ENCODE assay signal across 8 cellular contexts in the genomic region with DNA sequence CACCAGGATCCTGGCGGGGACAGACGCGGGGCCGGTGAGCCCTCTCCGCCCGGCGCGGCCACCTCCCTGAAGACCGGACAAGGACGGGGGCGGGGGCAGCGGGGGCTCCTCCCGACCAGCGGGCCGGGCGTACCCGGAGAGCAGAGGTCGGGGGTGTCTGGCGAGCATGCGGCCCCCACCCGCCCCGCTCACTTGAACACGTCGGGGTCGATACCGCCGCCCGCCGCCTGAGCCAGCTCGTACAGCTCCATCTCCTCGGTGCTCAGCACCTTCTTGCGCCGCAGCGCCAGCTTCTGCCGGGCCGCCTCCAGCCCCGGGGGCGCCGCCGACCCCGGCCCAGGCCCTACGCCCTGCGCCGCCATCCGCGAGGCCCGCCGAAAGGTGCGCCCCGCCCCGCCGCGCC. TPM values are rescaled to one million over a fixed set of nuclear protein-coding genes. Genes with fewer than 3 reads are reported as not detected.
DNase-seq lines count a peak whose midpoint lies in the region; ATAC-seq, FAIRE-seq and TF ChIP-seq lines count a peak whose summit lies in the region.
"Not testable (repeated sequence)": the region's sequence is repeated elsewhere in the genome, so short reads cannot be mapped to it uniquely, and the experiment has no call there.

A gene with protein sequence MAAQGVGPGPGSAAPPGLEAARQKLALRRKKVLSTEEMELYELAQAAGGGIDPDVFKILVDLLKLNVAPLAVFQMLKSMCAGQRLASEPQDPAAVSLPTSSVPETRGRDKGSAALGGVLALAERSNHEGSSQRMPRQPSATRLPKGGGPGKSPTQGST (minus strand): TSS at position 383 of the 403 bp plus-strand sequence. CDS start 21 bp downstream, at position 362.

- H3K9me3 ChIP-seq in K562 (replicated peaks; ENCODE audit: control insufficient read depth, insufficient read depth, low read depth, low read length); stomach: not testable (repeated sequence)

- TF ChIP-seq EP300 in K562 (IDR thresholded peaks at IDR 0.05; ENCODE audit: low read length); stomach (IDR thresholded peaks at IDR 0.05): not testable (repeated sequence)

- not testable (repeated sequence) for H3K27me3 ChIP-seq in K562 (ENCODE audit: control insufficient read depth in 2 of 2, insufficient read depth in 2 of 2, low read length in 2 of 2); stomach

- WGBS in K562 (ENCODE audit: insufficient coverage, low coverage, missing lambda C conversion rate) = 2% methylated on average over 20 of the region's 53 CpGs
- 0 to 2% (median 1%) methylated on average over 1 to 52 of the region's 53 CpGs for WGBS in stomach, 5 donors

- TF ChIP-seq RAD21 in K562 (CRISPR knock-in tag; conservative IDR thresholded peaks at IDR 0.05 in 1 of 2, IDR thresholded peaks at IDR 0.05 in 1 of 2) = peak in 1 of 2 experiments; percentile 7; a peak in 1 of 4 replicates

- H3K36me3 ChIP-seq in K562 (ENCODE audit: control insufficient read depth, insufficient read depth, low read length) = peaks cover 36% of the 10 kb centered on the region; the same call in 1 of the 3 replicates
- H3K36me3 ChIP-seq in stomach = not testable (repeated sequence)

- H3K9me1 ChIP-seq in K562 (ENCODE audit: control insufficient read depth, insufficient read depth, low read length) = not testable (repeated sequence)

- POLR2A ChIA-PET in K562 (lab: Yijun Ruan, JAX) = interaction anchor here (1.1 to 2.6 kb wide), 2 partner anchors 8 to 181 kb away, joined by 3 to 9 read pairs; no protein-coding TSS in a partner anchor

- H3K9ac ChIP-seq in K562 (ENCODE audit: insufficient read depth in 1 of 2, low read depth in 2 of 2, low read length in 2 of 2) = peak within 1 kb of the TSS; percentile 96 to 99

- CTCF ChIA-PET in K562 (lab: Yijun Ruan, JAX; ENCODE audit: low intra/inter-chr PET ratio) = interaction anchor here (1.2 to 1.3 kb wide), 2 partner anchors 78 to 180 kb away, joined by 3 to 5 read pairs; no protein-coding TSS in a partner anchor

- peak within 1 kb of the TSS; percentile 94 for H3K4me2 ChIP-seq in K562 (ENCODE audit: insufficient read depth, low read length)

- TF ChIP-seq POLR2A in K562 (conservative IDR thresholded peaks at IDR 0.05); stomach (IDR thresholded peaks at IDR 0.05): not testable (repeated sequence)

- intact Hi-C loops in K562 (cut with micrococcal nuclease) = loop anchor here (5.0 kb wide), 1 partner anchor 180 kb away; no protein-coding TSS in a partner anchor
- intact Hi-C loops in stomach (cut with DNase I; ENCODE audit: low total_unique reads) = not testable (repeated sequence)

- in situ Hi-C loops in SK-MEL-5 (cut with HindIII; ENCODE audit: low pct_unique_long_range_greater_than_20kb, low sequenced_read_pairs); K562 (cut with MboI): not testable (repeated sequence)

- not testable (repeated sequence) for FAIRE-seq in K562 (lab: Jason Lieb, UNC)

- H3K27ac ChIP-seq in K562 (ENCODE audit: extremely low read depth, low read depth, low read length) (peak within 1 kb of the TSS; percentile 98), stomach (peak within 1 kb of the TSS; percentile 89 to 95 (median 93))

- H4K20me1 ChIP-seq in K562 (replicated peaks; ENCODE audit: control insufficient read depth, insufficient read depth, low read length) = not testable (repeated sequence)

- not testable (repeated sequence) for TF ChIP-seq CTCF in K562 (IDR thresholded peaks at IDR 0.05 in 2 of 3, conservative IDR thresholded peaks at IDR 0.05 in 1 of 3; ENCODE audit: insufficient read depth in 2 of 3, low read depth in 1 of 3, low read length in 3 of 3); stomach (IDR thresholded peaks at IDR 0.05)

- not testable (repeated sequence) for BruUV-seq in K562 (replicated peaks; lab: Mats Ljungman, UMichigan)

- peak; percentile 27 for DNase-seq in DMS53 (lab: John Stamatoyannopoulos, UW)
- not testable (repeated sequence) for DNase-seq in SK-MEL-5 (ENCODE audit: low read depth, low spot score); glomerular endothelial cell (ENCODE audit: extremely low read depth, low read depth, low spot score); myocyte (ENCODE audit: low read depth); stomach
- DNase-seq in K562 (ENCODE audit: extremely low read depth in 1 of 4, low spot score in 3 of 4) = peak in 3 of 4 experiments; percentile 24 to 72 (median 60)

- ATAC-seq in GM21447 (IDR thresholded peaks at IDR 0.05; ENCODE audit: unreplicated experiment) (peak; percentile 6), HG03196 (IDR thresholded peaks at IDR 0.05; ENCODE audit: unreplicated experiment) (peak; percentile 5), K562 (peak; percentile 10)

- peak within 1 kb of the TSS; percentile 99 for H3K4me3 ChIP-seq in K562
- H3K4me3 ChIP-seq in stomach = peak within 1 kb of the TSS; percentile 74 to 94 (median 86)

- H2AFZ ChIP-seq in K562 (ENCODE audit: low read depth, low read length) = peak within 1 kb of the TSS; percentile 99

- H3K4me1 ChIP-seq in K562 (replicated peaks in 1 of 2; ENCODE audit: control insufficient read depth in 2 of 2, insufficient read depth in 2 of 2, low read length in 2 of 2) (peaks cover 6 to 39% of the 10 kb centered on the region in 2 experiments; a peak in 4 of 5 replicates), stomach (peaks cover 15 to 55% (median 37%) of the 10 kb centered on the region in 4 donors)

- H3K79me2 ChIP-seq in K562 (ENCODE audit: control insufficient read depth, insufficient read depth, low read length) = peaks cover 86% of the 10 kb centered on the region

TF ChIP-seq in K562, 482 proteins besides CTCF, POLR2A, EP300 and RAD21 (continues in another document):
- peak; percentile 9 for TF ChIP-seq CXXC5 (CRISPR knock-in tag; IDR thresholded peaks at IDR 0.05)
- peak; percentile 47; the same call in 1 of the 2 replicates for TF ChIP-seq ZBTB17 (CRISPR knock-in tag; IDR thresholded peaks at IDR 0.05)
- TF ChIP-seq, protein P1, sequence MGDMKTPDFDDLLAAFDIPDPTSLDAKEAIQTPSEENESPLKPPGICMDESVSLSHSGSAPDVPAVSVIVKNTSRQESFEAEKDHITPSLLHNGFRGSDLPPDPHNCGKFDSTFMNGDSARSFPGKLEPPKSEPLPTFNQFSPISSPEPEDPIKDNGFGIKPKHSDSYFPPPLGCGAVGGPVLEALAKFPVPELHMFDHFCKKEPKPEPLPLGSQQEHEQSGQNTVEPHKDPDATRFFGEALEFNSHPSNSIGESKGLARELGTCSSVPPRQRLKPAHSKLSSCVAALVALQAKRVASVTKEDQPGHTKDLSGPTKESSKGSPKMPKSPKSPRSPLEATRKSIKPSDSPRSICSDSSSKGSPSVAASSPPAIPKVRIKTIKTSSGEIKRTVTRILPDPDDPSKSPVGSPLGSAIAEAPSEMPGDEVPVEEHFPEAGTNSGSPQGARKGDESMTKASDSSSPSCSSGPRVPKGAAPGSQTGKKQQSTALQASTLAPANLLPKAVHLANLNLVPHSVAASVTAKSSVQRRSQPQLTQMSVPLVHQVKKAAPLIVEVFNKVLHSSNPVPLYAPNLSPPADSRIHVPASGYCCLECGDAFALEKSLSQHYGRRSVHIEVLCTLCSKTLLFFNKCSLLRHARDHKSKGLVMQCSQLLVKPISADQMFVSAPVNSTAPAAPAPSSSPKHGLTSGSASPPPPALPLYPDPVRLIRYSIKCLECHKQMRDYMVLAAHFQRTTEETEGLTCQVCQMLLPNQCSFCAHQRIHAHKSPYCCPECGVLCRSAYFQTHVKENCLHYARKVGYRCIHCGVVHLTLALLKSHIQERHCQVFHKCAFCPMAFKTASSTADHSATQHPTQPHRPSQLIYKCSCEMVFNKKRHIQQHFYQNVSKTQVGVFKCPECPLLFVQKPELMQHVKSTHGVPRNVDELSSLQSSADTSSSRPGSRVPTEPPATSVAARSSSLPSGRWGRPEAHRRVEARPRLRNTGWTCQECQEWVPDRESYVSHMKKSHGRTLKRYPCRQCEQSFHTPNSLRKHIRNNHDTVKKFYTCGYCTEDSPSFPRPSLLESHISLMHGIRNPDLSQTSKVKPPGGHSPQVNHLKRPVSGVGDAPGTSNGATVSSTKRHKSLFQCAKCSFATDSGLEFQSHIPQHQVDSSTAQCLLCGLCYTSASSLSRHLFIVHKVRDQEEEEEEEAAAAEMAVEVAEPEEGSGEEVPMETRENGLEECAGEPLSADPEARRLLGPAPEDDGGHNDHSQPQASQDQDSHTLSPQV (IDR thresholded peaks at IDR 0.05) = peak; percentile 63

RNA-seq across cellular contexts. Expression of the gene that starts here (rescaled TPM):
- 46.4 and 48.1 TPM in 2 replicates for total RNA-seq in SK-MEL-5 (2014; rRNA removed; shearing (Covaris generic))
- polyA plus RNA-seq in SK-MEL-5 (2015; cell fraction: cytosol; rRNA removed) = 68.9 and 84.0 TPM in 2 replicates
- polyA plus RNA-seq in SK-MEL-5 (2015; cell fraction: nucleus; rRNA removed) = 12.0 and 13.8 TPM in 2 replicates
- 25.8 and 78.6 TPM in 2 replicates for total RNA-seq in K562 (2011; cell fraction: chromatin; rRNA removed; ENCODE audit: low replicate concordance)
- total RNA-seq in K562 (2011; cell fraction: nucleolus; rRNA removed) = 83.4 and 85.7 TPM in 2 replicates
- total RNA-seq in K562 (2011; cell fraction: nucleoplasm; rRNA removed) = 47.7 and 51.6 TPM in 2 replicates
- total RNA-seq in K562 (2014; rRNA removed) (355 and 449 TPM in 2 replicates), K562 (2014; rRNA removed; fragmentation: Illumina TruSeq; extraction: Trizol) (14.0 and 16.2 TPM in 2 replicates), K562 (2015; rRNA removed; fragmentation: Illumina TruSeq; extraction: Trizol) (101 and 116 TPM in 2 replicates), K562 (2021) (261 and 263 TPM in 2 replicates), glomerular endothelial cell (173 and 300 TPM in 2 replicates), myocyte (35.1 and 35.5 TPM in 2 replicates), stomach (100 to 1,000 TPM in 1 of 5 donors, 10 to 100 TPM in 3, not detected in 1; 11.6 to 187 (median 73.8) TPM)
- polyA plus RNA-seq in K562 (2011; rRNA removed) (124 and 159 TPM in 2 replicates), K562 (2014; fragmentation: Illumina TruSeq; extraction: Trizol) (12.3 and 61.7 TPM in 2 replicates), K562 (2014; fragmentation: Nextera tagmentation; extraction: Ambion mirVana) (10 to 100 TPM in 1 of 2 experiments, 1 to 10 TPM in 1; 5.8 to 10.8 TPM), K562 (2014; rRNA removed) (313 and 341 TPM in 2 replicates), stomach (100 to 1,000 TPM; 123 to 231 (median 152) TPM)
- polyA plus RNA-seq in K562 (2011; cell fraction: cytosol; rRNA removed) = 129 and 471 TPM in 2 replicates
- 79.8 and 83.1 TPM in 2 replicates for polyA plus RNA-seq in K562 (2011; cell fraction: nucleus; rRNA removed)
- 211 and 226 TPM in 2 replicates for polyA plus RNA-seq in K562 (2012)
- 11.0 and 12.8 TPM in 2 replicates for polyA minus RNA-seq in K562 (2011; rRNA and poly(A)+ RNA removed)
- 40.8 and 54.0 TPM in 2 replicates for polyA minus RNA-seq in K562 (2011; cell fraction: cytosol; rRNA and poly(A)+ RNA removed)
- polyA minus RNA-seq in K562 (2011; cell fraction: nucleus; rRNA and poly(A)+ RNA removed) = 29.5 and 33.0 TPM in 2 replicates
- 63.3 TPM for polyA plus RNA-seq in myocyte (2012)
